25 cellular contexts compared by ENCODE assay signal in the genomic region with DNA sequence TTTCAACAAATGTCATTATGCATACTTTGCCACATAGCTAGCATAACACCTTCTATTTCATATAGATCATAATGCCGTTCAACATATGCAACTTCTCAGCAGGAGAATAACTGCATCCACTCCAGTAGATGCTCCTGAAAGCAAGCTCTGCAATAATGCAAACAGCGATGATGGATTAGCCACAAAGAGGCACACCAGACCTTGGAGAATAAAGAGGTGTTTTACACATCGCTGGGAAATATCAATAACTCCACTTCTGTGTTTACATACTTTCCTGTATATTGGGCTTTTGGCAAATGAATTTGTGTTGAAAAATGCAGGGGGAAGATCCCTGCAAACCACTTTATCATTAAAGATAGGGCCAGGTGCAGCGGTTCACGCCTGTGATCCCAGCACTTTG.
"Had no signal": no experiment of that assay in that cellular context is flagged by ENCODE, and none has a peak within 500 bp of the region (broad histone marks: within the 10 kb centered on the region; RNA-seq: fewer than 3 reads in every experiment).

No MANE protein-coding gene starts in this region.

- ATAC-seq: activated CD4-positive, CD25-positive, alpha-beta regulatory T cell treated with anti-CD3 and anti-CD28 coated beads, Interleukin-2, amount 50 U/mL, for 24 hours; activated CD8-positive, alpha-beta memory T cell treated with anti-CD3 and anti-CD28 coated beads, Interleukin-2, amount 10 ng/mL, durations not matched to agents 7 days and 5 days; body of pancreas; K562; Panc1 had no signal

- H3K4me3 Mint-ChIP-seq: activated CD8-positive, alpha-beta memory T cell treated with anti-CD3 and anti-CD28 coated beads, Interleukin-2, amount 10 ng/mL, durations not matched to agents 7 days and 5 days; activated naive CD4-positive, alpha-beta T cell treated with anti-CD3 and anti-CD28 coated beads, Interleukin-2, amount 50 U/mL, for 24 hours; central memory CD8-positive, alpha-beta T cell had no signal

- H3K9me3 Mint-ChIP-seq: activated naive CD4-positive, alpha-beta T cell treated with anti-CD3 and anti-CD28 coated beads, Interleukin-2, amount 50 U/mL, for 24 hours; central memory CD8-positive, alpha-beta T cell had no signal

- H3K9me3 ChIP-seq: body of pancreas, SJCRH30, SK-N-SH had no signal

- H3K36me3 ChIP-seq: SJCRH30 had no signal

- H3K36me3 Mint-ChIP-seq: activated CD8-positive, alpha-beta memory T cell treated with anti-CD3 and anti-CD28 coated beads, Interleukin-2, amount 10 ng/mL, durations not matched to agents 7 days and 5 days; activated naive CD4-positive, alpha-beta T cell treated with anti-CD3 and anti-CD28 coated beads, Interleukin-2, amount 50 U/mL, for 24 hours had no signal

- DNase-seq: activated CD4-positive, alpha-beta T cell treated with anti-CD3 and anti-CD28 coated beads for 48 hours; activated CD4-positive, alpha-beta T cell treated with anti-CD3 and anti-CD28 coated beads, Interleukin-2, amount 50 U/mL, for 48 hours; activated CD8-positive, alpha-beta memory T cell treated with anti-CD3 and anti-CD28 coated beads, Interleukin-2, amount 10 ng/mL, durations not matched to agents 7 days and 5 days; activated naive CD4-positive, alpha-beta T cell; activated T-cell treated with anti-CD3 and anti-CD28 coated beads, Interleukin-2, amount 50 U/mL, for 48 hours; aorta; body of pancreas; cortex of kidney; Kasumi-1; NCI-H1092; NCI-H2029; NCI-H2107; NCI-H446 treated with DMSO at 0.1 percent for 48 hours; NK-92 treated with Interleukin-12 subunit alpha and Interleukin-12 subunit beta, amount 100 ng/mL, for 24 hours; OCI-M1; Right ventricle myocardium superior; SJCRH30; SK-N-SH; T-helper 1 cell had no signal

- H3K27ac Mint-ChIP-seq: activated CD8-positive, alpha-beta memory T cell treated with anti-CD3 and anti-CD28 coated beads, Interleukin-2, amount 10 ng/mL, durations not matched to agents 7 days and 5 days; activated naive CD4-positive, alpha-beta T cell treated with anti-CD3 and anti-CD28 coated beads, Interleukin-2, amount 50 U/mL, for 24 hours had no signal

- H3K27ac ChIP-seq: body of pancreas, RWPE1, SJCRH30 had no signal
